Comparison of ENCODE assay signal across 1 cellular context in the genomic region with DNA sequence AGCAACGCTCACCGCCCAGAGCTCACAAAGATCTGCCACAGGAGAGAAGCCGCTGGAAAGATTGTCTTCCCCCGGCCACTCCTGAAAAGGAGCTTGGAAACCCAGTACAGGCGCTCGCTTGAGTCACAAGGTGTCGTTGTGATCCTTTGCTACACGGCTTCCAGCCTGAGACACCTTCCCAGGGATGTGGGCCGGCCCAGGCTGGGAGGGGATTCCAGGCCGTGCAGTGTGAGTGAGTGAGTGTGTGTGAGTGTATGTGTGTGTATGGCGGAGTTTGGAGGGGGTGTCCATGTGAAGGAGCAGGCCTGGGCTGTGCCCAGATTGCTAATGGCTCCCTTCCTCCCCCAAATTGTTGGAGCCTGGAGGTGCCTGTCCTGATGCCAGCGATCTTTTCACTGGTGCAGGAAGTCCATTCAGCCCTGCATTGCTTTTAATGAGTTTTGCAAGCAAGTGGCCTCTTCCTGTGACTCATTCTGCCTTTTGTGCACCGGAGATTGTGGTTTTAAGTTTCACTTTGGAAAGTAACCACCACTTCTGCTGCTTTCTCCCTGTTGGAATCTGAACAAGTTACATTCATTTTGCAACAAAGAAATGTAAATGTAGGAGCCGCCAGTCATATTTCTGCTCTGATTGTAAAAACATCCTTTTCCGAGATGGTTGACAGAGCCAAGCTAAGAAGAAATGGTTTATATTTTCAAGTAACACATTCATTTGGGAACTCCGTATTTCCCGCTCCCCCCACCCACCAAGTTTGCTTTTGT.
TF ChIP-seq lines count a peak whose summit lies in the region.

No MANE protein-coding gene starts in this region.

TF ChIP-seq in HepG2, 621 proteins besides CTCF, POLR2A, EP300 and RAD21 (continued from another document):
- TF ChIP-seq, protein P1, sequence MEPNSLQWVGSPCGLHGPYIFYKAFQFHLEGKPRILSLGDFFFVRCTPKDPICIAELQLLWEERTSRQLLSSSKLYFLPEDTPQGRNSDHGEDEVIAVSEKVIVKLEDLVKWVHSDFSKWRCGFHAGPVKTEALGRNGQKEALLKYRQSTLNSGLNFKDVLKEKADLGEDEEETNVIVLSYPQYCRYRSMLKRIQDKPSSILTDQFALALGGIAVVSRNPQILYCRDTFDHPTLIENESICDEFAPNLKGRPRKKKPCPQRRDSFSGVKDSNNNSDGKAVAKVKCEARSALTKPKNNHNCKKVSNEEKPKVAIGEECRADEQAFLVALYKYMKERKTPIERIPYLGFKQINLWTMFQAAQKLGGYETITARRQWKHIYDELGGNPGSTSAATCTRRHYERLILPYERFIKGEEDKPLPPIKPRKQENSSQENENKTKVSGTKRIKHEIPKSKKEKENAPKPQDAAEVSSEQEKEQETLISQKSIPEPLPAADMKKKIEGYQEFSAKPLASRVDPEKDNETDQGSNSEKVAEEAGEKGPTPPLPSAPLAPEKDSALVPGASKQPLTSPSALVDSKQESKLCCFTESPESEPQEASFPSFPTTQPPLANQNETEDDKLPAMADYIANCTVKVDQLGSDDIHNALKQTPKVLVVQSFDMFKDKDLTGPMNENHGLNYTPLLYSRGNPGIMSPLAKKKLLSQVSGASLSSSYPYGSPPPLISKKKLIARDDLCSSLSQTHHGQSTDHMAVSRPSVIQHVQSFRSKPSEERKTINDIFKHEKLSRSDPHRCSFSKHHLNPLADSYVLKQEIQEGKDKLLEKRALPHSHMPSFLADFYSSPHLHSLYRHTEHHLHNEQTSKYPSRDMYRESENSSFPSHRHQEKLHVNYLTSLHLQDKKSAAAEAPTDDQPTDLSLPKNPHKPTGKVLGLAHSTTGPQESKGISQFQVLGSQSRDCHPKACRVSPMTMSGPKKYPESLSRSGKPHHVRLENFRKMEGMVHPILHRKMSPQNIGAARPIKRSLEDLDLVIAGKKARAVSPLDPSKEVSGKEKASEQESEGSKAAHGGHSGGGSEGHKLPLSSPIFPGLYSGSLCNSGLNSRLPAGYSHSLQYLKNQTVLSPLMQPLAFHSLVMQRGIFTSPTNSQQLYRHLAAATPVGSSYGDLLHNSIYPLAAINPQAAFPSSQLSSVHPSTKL (CRISPR knock-in tag; IDR thresholded peaks at IDR 0.05) = peak; percentile 88
- TF ChIP-seq ZNF792 (CRISPR knock-in tag; IDR thresholded peaks at IDR 0.05) (peak; percentile 87), ZNF747 (CRISPR knock-in tag; IDR thresholded peaks at IDR 0.05; ENCODE audit: borderline replicate concordance) (peak; percentile 87; the same call in 1 of the 2 replicates), MZF1 (CRISPR knock-in tag; IDR thresholded peaks at IDR 0.05; ENCODE audit: borderline replicate concordance) (no peak), ZKSCAN5 (CRISPR knock-in tag; IDR thresholded peaks at IDR 0.05) (no peak; the same call in 1 of the 2 replicates), ZFX (CRISPR knock-in tag; IDR thresholded peaks at IDR 0.05; ENCODE audit: low read depth) (peak; percentile 91), ZNF331 (CRISPR knock-in tag; IDR thresholded peaks at IDR 0.05) (peak; percentile 55; the same call in 1 of the 2 replicates), ZNF207 (IDR thresholded peaks at IDR 0.05; ENCODE audit: borderline replicate concordance) (no peak), HDAC6 (IDR thresholded peaks at IDR 0.05; ENCODE audit: low read depth, low read length) (no peak), ZNF879 (CRISPR knock-in tag; IDR thresholded peaks at IDR 0.05) (no peak), ZMYM3 (CRISPR knock-in tag; IDR thresholded peaks at IDR 0.05) (peak; percentile 38; the same call in 1 of the 2 replicates), BHLHE40 (IDR thresholded peaks at IDR 0.05; ENCODE audit: low read length) (no peak), ZNF501 (CRISPR knock-in tag; IDR thresholded peaks at IDR 0.05) (peak; percentile 62; the same call in 1 of the 2 replicates), NFIB (CRISPR knock-in tag; IDR thresholded peaks at IDR 0.05; ENCODE audit: borderline replicate concordance) (no peak), ZNF558 (CRISPR knock-in tag; IDR thresholded peaks at IDR 0.05; ENCODE audit: borderline replicate concordance) (no peak), ELF4 (CRISPR knock-in tag; IDR thresholded peaks at IDR 0.05; ENCODE audit: borderline replicate concordance) (no peak), MEIS1 (CRISPR knock-in tag; IDR thresholded peaks at IDR 0.05; ENCODE audit: borderline replicate concordance) (no peak), HNF4A (CRISPR knock-in tag; IDR thresholded peaks at IDR 0.05) (peak; percentile 42), NCOA5 (CRISPR knock-in tag; IDR thresholded peaks at IDR 0.05) (no peak), REPIN1 (CRISPR knock-in tag; IDR thresholded peaks at IDR 0.05; ENCODE audit: borderline replicate concordance, low read depth) (0 out of 2 replicates have a peak, but pooled peaks have one; percentile 42), NR2F6 (IDR thresholded peaks at IDR 0.05) (no peak; the same call in 1 of the 2 replicates), NR2F6 (CRISPR knock-in tag; IDR thresholded peaks at IDR 0.05) (peak; percentile 41; the same call in 1 of the 2 replicates), ZNF605 (CRISPR knock-in tag; IDR thresholded peaks at IDR 0.05) (peak; percentile 79), ZNF614 (CRISPR knock-in tag; IDR thresholded peaks at IDR 0.05; ENCODE audit: borderline replicate concordance) (no peak), ZNF329 (CRISPR knock-in tag; IDR thresholded peaks at IDR 0.05; ENCODE audit: low read depth) (peak; percentile 86; the same call in 1 of the 2 replicates), ZNF737 (CRISPR knock-in tag; IDR thresholded peaks at IDR 0.05; ENCODE audit: borderline replicate concordance) (no peak), SRSF4 (IDR thresholded peaks at IDR 0.05; ENCODE audit: low read depth, low read length, poor library complexity, severe bottlenecking) (no peak)
- TF ChIP-seq, protein P2, sequence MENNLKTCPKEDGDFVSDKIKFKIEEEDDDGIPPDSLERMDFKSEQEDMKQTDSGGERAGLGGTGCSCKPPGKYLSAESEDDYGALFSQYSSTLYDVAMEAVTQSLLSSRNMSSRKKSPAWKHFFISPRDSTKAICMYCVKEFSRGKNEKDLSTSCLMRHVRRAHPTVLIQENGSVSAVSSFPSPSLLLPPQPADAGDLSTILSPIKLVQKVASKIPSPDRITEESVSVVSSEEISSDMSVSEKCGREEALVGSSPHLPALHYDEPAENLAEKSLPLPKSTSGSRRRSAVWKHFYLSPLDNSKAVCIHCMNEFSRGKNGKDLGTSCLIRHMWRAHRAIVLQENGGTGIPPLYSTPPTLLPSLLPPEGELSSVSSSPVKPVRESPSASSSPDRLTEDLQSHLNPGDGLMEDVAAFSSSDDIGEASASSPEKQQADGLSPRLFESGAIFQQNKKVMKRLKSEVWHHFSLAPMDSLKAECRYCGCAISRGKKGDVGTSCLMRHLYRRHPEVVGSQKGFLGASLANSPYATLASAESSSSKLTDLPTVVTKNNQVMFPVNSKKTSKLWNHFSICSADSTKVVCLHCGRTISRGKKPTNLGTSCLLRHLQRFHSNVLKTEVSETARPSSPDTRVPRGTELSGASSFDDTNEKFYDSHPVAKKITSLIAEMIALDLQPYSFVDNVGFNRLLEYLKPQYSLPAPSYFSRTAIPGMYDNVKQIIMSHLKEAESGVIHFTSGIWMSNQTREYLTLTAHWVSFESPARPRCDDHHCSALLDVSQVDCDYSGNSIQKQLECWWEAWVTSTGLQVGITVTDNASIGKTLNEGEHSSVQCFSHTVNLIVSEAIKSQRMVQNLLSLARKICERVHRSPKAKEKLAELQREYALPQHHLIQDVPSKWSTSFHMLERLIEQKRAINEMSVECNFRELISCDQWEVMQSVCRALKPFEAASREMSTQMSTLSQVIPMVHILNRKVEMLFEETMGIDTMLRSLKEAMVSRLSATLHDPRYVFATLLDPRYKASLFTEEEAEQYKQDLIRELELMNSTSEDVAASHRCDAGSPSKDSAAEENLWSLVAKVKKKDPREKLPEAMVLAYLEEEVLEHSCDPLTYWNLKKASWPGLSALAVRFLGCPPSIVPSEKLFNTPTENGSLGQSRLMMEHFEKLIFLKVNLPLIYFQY (CRISPR knock-in tag; IDR thresholded peaks at IDR 0.05; ENCODE audit: borderline replicate concordance) = peak; percentile 73; the same call in 1 of the 2 replicates
- TF ChIP-seq, protein P3, sequence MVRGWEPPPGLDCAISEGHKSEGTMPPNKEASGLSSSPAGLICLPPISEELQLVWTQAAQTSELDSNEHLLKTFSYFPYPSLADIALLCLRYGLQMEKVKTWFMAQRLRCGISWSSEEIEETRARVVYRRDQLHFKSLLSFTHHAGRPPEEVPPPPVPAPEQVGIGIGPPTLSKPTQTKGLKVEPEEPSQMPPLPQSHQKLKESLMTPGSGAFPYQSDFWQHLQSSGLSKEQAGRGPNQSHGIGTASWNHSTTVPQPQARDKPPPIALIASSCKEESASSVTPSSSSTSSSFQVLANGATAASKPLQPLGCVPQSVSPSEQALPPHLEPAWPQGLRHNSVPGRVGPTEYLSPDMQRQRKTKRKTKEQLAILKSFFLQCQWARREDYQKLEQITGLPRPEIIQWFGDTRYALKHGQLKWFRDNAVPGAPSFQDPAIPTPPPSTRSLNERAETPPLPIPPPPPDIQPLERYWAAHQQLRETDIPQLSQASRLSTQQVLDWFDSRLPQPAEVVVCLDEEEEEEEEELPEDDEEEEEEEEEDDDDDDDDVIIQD (CRISPR knock-in tag; IDR thresholded peaks at IDR 0.05; ENCODE audit: low read depth) = 0 out of 2 replicates have a peak, but pooled peaks have one; percentile 49
- TF ChIP-seq, protein P4, sequence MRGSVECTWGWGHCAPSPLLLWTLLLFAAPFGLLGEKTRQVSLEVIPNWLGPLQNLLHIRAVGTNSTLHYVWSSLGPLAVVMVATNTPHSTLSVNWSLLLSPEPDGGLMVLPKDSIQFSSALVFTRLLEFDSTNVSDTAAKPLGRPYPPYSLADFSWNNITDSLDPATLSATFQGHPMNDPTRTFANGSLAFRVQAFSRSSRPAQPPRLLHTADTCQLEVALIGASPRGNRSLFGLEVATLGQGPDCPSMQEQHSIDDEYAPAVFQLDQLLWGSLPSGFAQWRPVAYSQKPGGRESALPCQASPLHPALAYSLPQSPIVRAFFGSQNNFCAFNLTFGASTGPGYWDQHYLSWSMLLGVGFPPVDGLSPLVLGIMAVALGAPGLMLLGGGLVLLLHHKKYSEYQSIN (CRISPR knock-in tag; IDR thresholded peaks at IDR 0.05; ENCODE audit: borderline replicate concordance) = no peak
- TF ChIP-seq, protein P5, sequence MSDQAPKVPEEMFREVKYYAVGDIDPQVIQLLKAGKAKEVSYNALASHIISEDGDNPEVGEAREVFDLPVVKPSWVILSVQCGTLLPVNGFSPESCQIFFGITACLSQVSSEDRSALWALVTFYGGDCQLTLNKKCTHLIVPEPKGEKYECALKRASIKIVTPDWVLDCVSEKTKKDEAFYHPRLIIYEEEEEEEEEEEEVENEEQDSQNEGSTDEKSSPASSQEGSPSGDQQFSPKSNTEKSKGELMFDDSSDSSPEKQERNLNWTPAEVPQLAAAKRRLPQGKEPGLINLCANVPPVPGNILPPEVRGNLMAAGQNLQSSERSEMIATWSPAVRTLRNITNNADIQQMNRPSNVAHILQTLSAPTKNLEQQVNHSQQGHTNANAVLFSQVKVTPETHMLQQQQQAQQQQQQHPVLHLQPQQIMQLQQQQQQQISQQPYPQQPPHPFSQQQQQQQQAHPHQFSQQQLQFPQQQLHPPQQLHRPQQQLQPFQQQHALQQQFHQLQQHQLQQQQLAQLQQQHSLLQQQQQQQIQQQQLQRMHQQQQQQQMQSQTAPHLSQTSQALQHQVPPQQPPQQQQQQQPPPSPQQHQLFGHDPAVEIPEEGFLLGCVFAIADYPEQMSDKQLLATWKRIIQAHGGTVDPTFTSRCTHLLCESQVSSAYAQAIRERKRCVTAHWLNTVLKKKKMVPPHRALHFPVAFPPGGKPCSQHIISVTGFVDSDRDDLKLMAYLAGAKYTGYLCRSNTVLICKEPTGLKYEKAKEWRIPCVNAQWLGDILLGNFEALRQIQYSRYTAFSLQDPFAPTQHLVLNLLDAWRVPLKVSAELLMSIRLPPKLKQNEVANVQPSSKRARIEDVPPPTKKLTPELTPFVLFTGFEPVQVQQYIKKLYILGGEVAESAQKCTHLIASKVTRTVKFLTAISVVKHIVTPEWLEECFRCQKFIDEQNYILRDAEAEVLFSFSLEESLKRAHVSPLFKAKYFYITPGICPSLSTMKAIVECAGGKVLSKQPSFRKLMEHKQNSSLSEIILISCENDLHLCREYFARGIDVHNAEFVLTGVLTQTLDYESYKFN (CRISPR knock-in tag; conservative IDR thresholded peaks at IDR 0.05) = peak; percentile 95
